12 cellular contexts compared by ENCODE assay signal in the genomic region with DNA sequence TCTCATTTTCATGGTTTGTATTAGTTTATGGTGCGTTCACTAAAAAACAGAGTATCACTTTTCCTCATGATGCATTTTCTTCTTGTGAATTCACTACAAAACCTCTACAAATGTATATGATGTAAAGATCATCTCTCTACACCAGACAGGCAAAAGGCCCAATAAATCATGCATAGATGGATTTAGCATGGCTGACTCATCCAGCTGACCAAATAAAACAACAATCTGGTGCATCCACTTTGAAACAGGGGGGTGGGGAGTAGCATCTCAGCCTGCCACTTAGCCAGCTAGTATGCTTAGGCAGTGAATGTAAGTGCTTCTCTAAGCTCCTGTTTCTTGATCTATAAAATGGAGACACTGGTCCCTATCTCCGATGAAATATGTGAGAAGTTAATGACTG.
DNase-seq lines count a peak whose midpoint lies in the region; ATAC-seq, FAIRE-seq and TF ChIP-seq lines count a peak whose summit lies in the region.
"Had no signal": no experiment of that assay in that cellular context is flagged by ENCODE, and none has a peak within 500 bp of the region (broad histone marks: within the 10 kb centered on the region; RNA-seq: fewer than 3 reads in every experiment).

No MANE protein-coding gene starts in this region.

- peak; percentile 87 for DNase-seq in DMS53 treated with DMSO at 0.1 percent for 48 hours (lab: John Stamatoyannopoulos, UW; ENCODE audit: unreplicated experiment)
- peak; percentile 1 for DNase-seq in NCI-H1092 (lab: John Stamatoyannopoulos, UW)
- peak; percentile 58 for DNase-seq in astrocyte (ENCODE audit: low read depth)
- no peak for DNase-seq in left colon
- no peak for DNase-seq in gastrocnemius medialis
- no peak for DNase-seq in CD14-positive monocyte (ENCODE audit: low spot score)
- DNase-seq in upper lobe of right lung = no peak
- DNase-seq: activated B cell treated with CpG ODN at 0.5 μM for 24 hours; NCI-H2029; occipital lobe; stimulated activated naive B cell treated with anti-CD40 and anti-IgM and Interleukin-4, amounts not matched to agents 10 μg/mL and 1 μg/mL and 100 μg/mL, for 72 hours had no signal

- no peak overlapping the region for H3K4me2 ChIP-seq in astrocyte (ENCODE audit: low read length)

- H3K4me3 Mint-ChIP-seq in astrocyte (ENCODE audit: unreplicated experiment) (no peak overlapping the region), CD14-positive monocyte (no peak overlapping the region)
- H3K4me3 Mint-ChIP-seq: activated B cell treated with CpG ODN at 0.5 μM for 24 hours; stimulated activated naive B cell treated with anti-CD40 and anti-IgM and Interleukin-4, amounts not matched to agents 10 μg/mL and 1 μg/mL and 100 μg/mL, for 72 hours had no signal

- peaks cover 2% of the 10 kb centered on the region for H3K4me1 ChIP-seq in astrocyte (ENCODE audit: insufficient read depth, low read length)
- H3K4me1 ChIP-seq in gastrocnemius medialis = no peaks in the 10 kb centered on the region
- no peaks in the 10 kb centered on the region for H3K4me1 ChIP-seq in upper lobe of right lung

- H3K79me2 ChIP-seq in astrocyte (ENCODE audit: insufficient read depth, low read length) = no peaks in the 10 kb centered on the region

- H3K27me3 ChIP-seq in astrocyte (ENCODE audit: insufficient read depth, low read length) (no peaks in the 10 kb centered on the region), gastrocnemius medialis (no peaks in the 10 kb centered on the region), upper lobe of right lung (no peaks in the 10 kb centered on the region)

- H3K27me3 Mint-ChIP-seq in astrocyte (ENCODE audit: low read depth, unreplicated experiment) = no peaks in the 10 kb centered on the region
- H3K27me3 Mint-ChIP-seq in CD14-positive monocyte (ENCODE audit: low read depth in 3 of 3) = peaks cover 13 to 19% (median 18%) of the 10 kb centered on the region in 3 donors

- H4K20me1 ChIP-seq in astrocyte (ENCODE audit: insufficient read depth, low read length) = no peaks in the 10 kb centered on the region

- H3K9me3 Mint-ChIP-seq in astrocyte (ENCODE audit: unreplicated experiment) (no peaks in the 10 kb centered on the region), CD14-positive monocyte (peaks cover 0 to 3% (median 0%) of the 10 kb centered on the region in 7 donors)
- H3K9me3 Mint-ChIP-seq: activated B cell treated with CpG ODN at 0.5 μM for 24 hours; stimulated activated naive B cell treated with anti-CD40 and anti-IgM and Interleukin-4, amounts not matched to agents 10 μg/mL and 1 μg/mL and 100 μg/mL, for 72 hours had no signal

- ATAC-seq in left colon (peak; percentile 20), HG02973 (IDR thresholded peaks at IDR 0.05; ENCODE audit: unreplicated experiment) (no peak), gastrocnemius medialis (no peak), upper lobe of right lung (no peak)
- ATAC-seq: stimulated activated naive B cell treated with anti-CD40 and anti-IgM and Interleukin-4, amounts not matched to agents 10 μg/mL and 1 μg/mL and 100 μg/mL, for 72 hours had no signal

- peaks cover 3% of the 10 kb centered on the region for H3K36me3 ChIP-seq in astrocyte (ENCODE audit: insufficient read depth, low read length)
- H3K36me3 ChIP-seq in gastrocnemius medialis = no peaks in the 10 kb centered on the region
- no peaks in the 10 kb centered on the region for H3K36me3 ChIP-seq in upper lobe of right lung

- no peaks in the 10 kb centered on the region for H3K4me1 Mint-ChIP-seq in astrocyte (ENCODE audit: low read depth, unreplicated experiment)
- no peaks in the 10 kb centered on the region for H3K4me1 Mint-ChIP-seq in CD14-positive monocyte
- H3K4me1 Mint-ChIP-seq: activated B cell treated with CpG ODN at 0.5 μM for 24 hours; stimulated activated naive B cell treated with anti-CD40 and anti-IgM and Interleukin-4, amounts not matched to agents 10 μg/mL and 1 μg/mL and 100 μg/mL, for 72 hours had no signal

- in situ Hi-C loops in gastrocnemius medialis (cut with MboI; ENCODE audit: low sequenced_read_pairs in 4 of 4) = no loop called here

- H3K27ac Mint-ChIP-seq in astrocyte (ENCODE audit: unreplicated experiment) (no peak overlapping the region), CD14-positive monocyte (no peak overlapping the region)
- H3K27ac Mint-ChIP-seq: activated B cell treated with CpG ODN at 0.5 μM for 24 hours; stimulated activated naive B cell treated with anti-CD40 and anti-IgM and Interleukin-4, amounts not matched to agents 10 μg/mL and 1 μg/mL and 100 μg/mL, for 72 hours had no signal

- no peak overlapping the region for H3K27ac ChIP-seq in astrocyte (ENCODE audit: low read depth, low read length)
- no peak overlapping the region for H3K27ac ChIP-seq in gastrocnemius medialis
- no peak overlapping the region for H3K27ac ChIP-seq in upper lobe of right lung

- no peak for TF ChIP-seq CTCF in astrocyte (IDR thresholded peaks at IDR 0.05; ENCODE audit: insufficient read depth, low read depth, low read length)
- TF ChIP-seq CTCF in gastrocnemius medialis (IDR thresholded peaks at IDR 0.05 in 4 of 5, conservative IDR thresholded peaks at IDR 0.05 in 1 of 5) = no peak
- TF ChIP-seq CTCF in CD14-positive monocyte (IDR thresholded peaks at IDR 0.05) = no peak
- TF ChIP-seq CTCF in upper lobe of right lung (IDR thresholded peaks at IDR 0.05) = no peak

- intact Hi-C loops in left colon (cut with DNase I, micrococcal nuclease) (no loop called here), gastrocnemius medialis (cut with DNase I; ENCODE audit: low total_unique reads) (no loop called here), CD14-positive monocyte (cut with micrococcal nuclease) (no loop called here), upper lobe of right lung (cut with DNase I) (no loop called here)

- H2AFZ ChIP-seq in astrocyte (ENCODE audit: low read depth, low read length) = no peak overlapping the region

- no peak overlapping the region for H3K9ac ChIP-seq in astrocyte (ENCODE audit: low read length)

- peaks cover 4% of the 10 kb centered on the region for H3K36me3 Mint-ChIP-seq in astrocyte (ENCODE audit: low read depth, unreplicated experiment)
- no peaks in the 10 kb centered on the region for H3K36me3 Mint-ChIP-seq in CD14-positive monocyte
- H3K36me3 Mint-ChIP-seq: stimulated activated naive B cell treated with anti-CD40 and anti-IgM and Interleukin-4, amounts not matched to agents 10 μg/mL and 1 μg/mL and 100 μg/mL, for 72 hours had no signal

- no peak overlapping the region for H3K4me3 ChIP-seq in astrocyte (ENCODE audit: insufficient read depth, low read depth, low read length)
- no peak overlapping the region for H3K4me3 ChIP-seq in gastrocnemius medialis
- no peak overlapping the region for H3K4me3 ChIP-seq in upper lobe of right lung

- no peaks in the 10 kb centered on the region for H3K9me3 ChIP-seq in astrocyte (ENCODE audit: insufficient read depth, low read depth, low read length)
- H3K9me3 ChIP-seq in gastrocnemius medialis = no peaks in the 10 kb centered on the region
- no peaks in the 10 kb centered on the region for H3K9me3 ChIP-seq in upper lobe of right lung

- FAIRE-seq in astrocyte (lab: Jason Lieb, UNC) = peak; percentile 47

- no peak for TF ChIP-seq POLR2A in gastrocnemius medialis (IDR thresholded peaks at IDR 0.05)

Comparison
In these comparisons a context has a peak if more than half of its experiments do, and no peak if none do; other contexts are left out.
1. DNase-seq: peak in DMS53 treated with DMSO at 0.1 percent for 48 hours (single experiment), NCI-H1092 (single experiment) and astrocyte (single experiment); none in left colon (0 of 2), gastrocnemius medialis (0 of 2), CD14-positive monocyte (single experiment) and upper lobe of right lung (single experiment).